Comparison of ENCODE assay signal across 1 cellular context in genomic region chr20:48594533-48594932, GRCh38.
TF ChIP-seq lines count a peak whose summit lies in the region.

No MANE protein-coding gene starts in this region.

TF ChIP-seq in HepG2, 621 proteins besides CTCF, POLR2A, EP300 and RAD21 (continued from another document):
- TF ChIP-seq ZBTB7B (CRISPR knock-in tag; IDR thresholded peaks at IDR 0.05) = no peak
- TF ChIP-seq FOXP1 (IDR thresholded peaks at IDR 0.05) = no peak
- no peak for TF ChIP-seq FOXP1 (CRISPR knock-in tag; IDR thresholded peaks at IDR 0.05)
- no peak for TF ChIP-seq HOXA9 (CRISPR knock-in tag; IDR thresholded peaks at IDR 0.05; ENCODE audit: borderline replicate concordance)
